1 cellular context compared by ENCODE assay signal in the genomic region with DNA sequence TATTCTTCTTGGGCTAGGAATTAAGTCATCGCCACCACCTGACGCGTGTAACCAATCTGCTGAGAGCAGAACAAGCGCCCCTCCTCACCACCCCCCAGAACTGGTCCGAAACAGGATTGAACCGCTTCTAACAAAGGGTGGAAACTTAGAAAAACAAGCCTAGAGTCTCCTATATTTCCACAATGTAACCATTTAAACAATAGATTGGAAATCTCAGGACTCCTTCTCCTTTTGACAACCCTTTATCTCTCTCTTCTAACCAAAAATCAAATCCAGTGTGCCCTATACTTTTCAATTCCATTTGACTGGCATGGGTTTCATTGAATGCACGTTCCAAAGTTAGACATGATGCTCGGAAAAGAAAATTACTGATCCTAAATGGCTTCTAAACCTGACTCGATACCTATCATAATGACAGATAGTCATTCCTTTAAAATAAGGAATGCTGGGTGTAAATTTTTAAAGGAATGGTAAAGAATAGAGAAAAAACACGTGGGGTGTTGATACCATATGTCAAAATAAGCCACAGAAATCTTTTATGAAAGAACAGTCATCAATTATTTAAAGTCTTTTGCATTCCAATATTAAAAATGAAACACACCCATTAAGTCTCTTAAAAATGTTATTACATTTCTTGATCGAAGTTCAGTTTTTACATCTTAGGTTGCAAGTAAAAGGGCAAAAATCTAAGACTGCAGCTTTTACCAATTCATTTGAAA.
TF ChIP-seq lines count a peak whose summit lies in the region.

No MANE protein-coding gene starts in this region.

TF ChIP-seq in IMR-90, 13 proteins besides CTCF, POLR2A, EP300 and RAD21 (continued from another document):
- TF ChIP-seq, protein P1, sequence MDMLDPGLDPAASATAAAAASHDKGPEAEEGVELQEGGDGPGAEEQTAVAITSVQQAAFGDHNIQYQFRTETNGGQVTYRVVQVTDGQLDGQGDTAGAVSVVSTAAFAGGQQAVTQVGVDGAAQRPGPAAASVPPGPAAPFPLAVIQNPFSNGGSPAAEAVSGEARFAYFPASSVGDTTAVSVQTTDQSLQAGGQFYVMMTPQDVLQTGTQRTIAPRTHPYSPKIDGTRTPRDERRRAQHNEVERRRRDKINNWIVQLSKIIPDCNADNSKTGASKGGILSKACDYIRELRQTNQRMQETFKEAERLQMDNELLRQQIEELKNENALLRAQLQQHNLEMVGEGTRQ (IDR thresholded peaks at IDR 0.05; ENCODE audit: low read depth, low read length) = peak; percentile 96
- TF ChIP-seq CHD1 (IDR thresholded peaks at IDR 0.05; ENCODE audit: low read depth, low read length) = no peak; the same call in 1 of the 2 replicates
- no peak for TF ChIP-seq MAFK (IDR thresholded peaks at IDR 0.05; ENCODE audit: low read depth, low read length)
- TF ChIP-seq MAZ (IDR thresholded peaks at IDR 0.05; ENCODE audit: borderline replicate concordance, low read depth, low read length) = peak; percentile 71; the same call in 1 of the 2 replicates
- TF ChIP-seq MXI1 (IDR thresholded peaks at IDR 0.05; ENCODE audit: borderline replicate concordance, low read depth, low read length) = no peak
- no peak for TF ChIP-seq CEBPB (IDR thresholded peaks at IDR 0.05; ENCODE audit: low read depth, low read length)
- TF ChIP-seq, protein P2, sequence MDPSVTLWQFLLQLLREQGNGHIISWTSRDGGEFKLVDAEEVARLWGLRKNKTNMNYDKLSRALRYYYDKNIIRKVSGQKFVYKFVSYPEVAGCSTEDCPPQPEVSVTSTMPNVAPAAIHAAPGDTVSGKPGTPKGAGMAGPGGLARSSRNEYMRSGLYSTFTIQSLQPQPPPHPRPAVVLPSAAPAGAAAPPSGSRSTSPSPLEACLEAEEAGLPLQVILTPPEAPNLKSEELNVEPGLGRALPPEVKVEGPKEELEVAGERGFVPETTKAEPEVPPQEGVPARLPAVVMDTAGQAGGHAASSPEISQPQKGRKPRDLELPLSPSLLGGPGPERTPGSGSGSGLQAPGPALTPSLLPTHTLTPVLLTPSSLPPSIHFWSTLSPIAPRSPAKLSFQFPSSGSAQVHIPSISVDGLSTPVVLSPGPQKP (IDR thresholded peaks at IDR 0.05; ENCODE audit: borderline replicate concordance, low read depth, low read length) = no peak
- TF ChIP-seq RFX5 (IDR thresholded peaks at IDR 0.05; ENCODE audit: low read depth, low read length) = no peak
- TF ChIP-seq FOS (IDR thresholded peaks at IDR 0.05; ENCODE audit: low read depth, low read length) = no peak
- no peak for TF ChIP-seq NFE2L2 (IDR thresholded peaks at IDR 0.05; ENCODE audit: low read depth, low read length)
- TF ChIP-seq BHLHE40 (IDR thresholded peaks at IDR 0.05; ENCODE audit: low read depth, low read length) = no peak
- no peak for TF ChIP-seq SMC3 (IDR thresholded peaks at IDR 0.05; ENCODE audit: low read depth, low read length)
